Comparison of ENCODE assay signal across 18 cellular contexts in genomic region chr1:177065430-177065829, GRCh38.
"Had no signal": no experiment of that assay in that cellular context is flagged by ENCODE, and none has a peak within 500 bp of the region (broad histone marks: within the 10 kb centered on the region; RNA-seq: fewer than 3 reads in every experiment).

No MANE protein-coding gene starts in this region.

- DNase-seq: activated CD4-positive, CD25-positive, alpha-beta regulatory T cell treated with anti-CD3 and anti-CD28 coated beads, Interleukin-2, amount 50 U/mL, for 72 hours; activated naive CD8-positive, alpha-beta T cell treated with anti-CD3 and anti-CD28 coated beads for 36 hours; amygdala; body of pancreas; central memory CD4-positive, alpha-beta T cell; esophagus squamous epithelium; foreskin fibroblast; glutamatergic neuron; hypothalamus; left cardiac atrium; lower lobe of right lung; naive B cell; posterior cingulate gyrus; retina; stimulated activated naive CD4-positive, alpha-beta T cell; transverse colon had no signal

- H3K9me3 Mint-ChIP-seq: activated naive CD8-positive, alpha-beta T cell treated with anti-CD3 and anti-CD28 coated beads for 36 hours; activated T-helper 1 cell treated with anti-CD3 and anti-CD28 coated beads, Interleukin-12 subunit alpha, Interleukin-12 subunit beta, Interleukin-2, Interleukin-4 antibody, amounts not matched to agents 30 ng/mL and 10 ng/mL and 1 ng/mL, durations not matched to agents 14 hours and 24 hours and 36 hours; T-helper 2 cell treated with Interferon-gamma antibody and Interleukin-4, amounts not matched to agents 5 μg/mL and 100 μg/mL, for 36 hours had no signal

- H3K27ac Mint-ChIP-seq: activated naive CD8-positive, alpha-beta T cell treated with anti-CD3 and anti-CD28 coated beads for 36 hours; activated T-helper 1 cell treated with anti-CD3 and anti-CD28 coated beads, Interleukin-12 subunit alpha, Interleukin-12 subunit beta, Interleukin-2, Interleukin-4 antibody, amounts not matched to agents 30 ng/mL and 10 ng/mL and 1 ng/mL, durations not matched to agents 14 hours and 24 hours and 36 hours; naive B cell; T-helper 2 cell treated with Interferon-gamma antibody and Interleukin-4, amounts not matched to agents 5 μg/mL and 100 μg/mL, for 36 hours had no signal

- H3K4me3 Mint-ChIP-seq: activated naive CD8-positive, alpha-beta T cell treated with anti-CD3 and anti-CD28 coated beads for 36 hours; activated T-helper 1 cell treated with anti-CD3 and anti-CD28 coated beads, Interleukin-12 subunit alpha, Interleukin-12 subunit beta, Interleukin-2, Interleukin-4 antibody, amounts not matched to agents 30 ng/mL and 10 ng/mL and 1 ng/mL, durations not matched to agents 14 hours and 24 hours and 36 hours; naive B cell; T-helper 2 cell treated with Interferon-gamma antibody and Interleukin-4, amounts not matched to agents 5 μg/mL and 100 μg/mL, for 36 hours had no signal

- H3K36me3 Mint-ChIP-seq: activated naive CD8-positive, alpha-beta T cell treated with anti-CD3 and anti-CD28 coated beads for 36 hours; naive B cell had no signal

- H3K4me1 Mint-ChIP-seq: activated naive CD8-positive, alpha-beta T cell treated with anti-CD3 and anti-CD28 coated beads for 36 hours; naive B cell had no signal
